In the genomic region with DNA sequence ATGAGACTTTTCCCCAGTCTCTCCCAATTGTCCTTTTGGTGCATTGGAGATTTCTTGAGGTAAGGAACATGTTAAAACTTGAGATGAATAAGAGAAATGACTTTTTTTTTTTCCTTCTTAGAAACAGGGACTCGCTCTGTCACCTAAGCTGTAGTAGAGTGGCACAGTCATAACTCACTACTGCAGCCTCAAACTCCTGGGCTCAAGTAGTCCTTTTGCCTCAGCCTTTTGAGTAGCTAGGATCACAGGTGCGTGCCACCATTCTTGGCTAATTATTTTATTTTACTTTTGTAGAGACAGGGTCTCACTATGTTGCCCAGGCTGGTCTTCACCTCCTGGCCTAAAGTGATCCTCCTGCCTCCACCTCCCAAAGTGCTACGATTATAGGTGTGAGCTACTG, we compare ENCODE assay signal across 1 cellular context.
TF ChIP-seq lines count a peak whose summit lies in the region.

No MANE protein-coding gene starts in this region.

TF ChIP-seq in HepG2, 621 proteins besides CTCF, POLR2A, EP300 and RAD21:
- TF ChIP-seq FOXK2 (IDR thresholded peaks at IDR 0.05) = no peak
- TF ChIP-seq, protein P1, sequence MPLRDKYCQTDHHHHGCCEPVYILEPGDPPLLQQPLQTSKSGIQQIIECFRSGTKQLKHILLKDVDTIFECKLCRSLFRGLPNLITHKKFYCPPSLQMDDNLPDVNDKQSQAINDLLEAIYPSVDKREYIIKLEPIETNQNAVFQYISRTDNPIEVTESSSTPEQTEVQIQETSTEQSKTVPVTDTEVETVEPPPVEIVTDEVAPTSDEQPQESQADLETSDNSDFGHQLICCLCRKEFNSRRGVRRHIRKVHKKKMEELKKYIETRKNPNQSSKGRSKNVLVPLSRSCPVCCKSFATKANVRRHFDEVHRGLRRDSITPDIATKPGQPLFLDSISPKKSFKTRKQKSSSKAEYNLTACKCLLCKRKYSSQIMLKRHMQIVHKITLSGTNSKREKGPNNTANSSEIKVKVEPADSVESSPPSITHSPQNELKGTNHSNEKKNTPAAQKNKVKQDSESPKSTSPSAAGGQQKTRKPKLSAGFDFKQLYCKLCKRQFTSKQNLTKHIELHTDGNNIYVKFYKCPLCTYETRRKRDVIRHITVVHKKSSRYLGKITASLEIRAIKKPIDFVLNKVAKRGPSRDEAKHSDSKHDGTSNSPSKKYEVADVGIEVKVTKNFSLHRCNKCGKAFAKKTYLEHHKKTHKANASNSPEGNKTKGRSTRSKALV (CRISPR knock-in tag; IDR thresholded peaks at IDR 0.05) = no peak
